Comparison of ENCODE assay signal across 27 cellular contexts in the genomic region with DNA sequence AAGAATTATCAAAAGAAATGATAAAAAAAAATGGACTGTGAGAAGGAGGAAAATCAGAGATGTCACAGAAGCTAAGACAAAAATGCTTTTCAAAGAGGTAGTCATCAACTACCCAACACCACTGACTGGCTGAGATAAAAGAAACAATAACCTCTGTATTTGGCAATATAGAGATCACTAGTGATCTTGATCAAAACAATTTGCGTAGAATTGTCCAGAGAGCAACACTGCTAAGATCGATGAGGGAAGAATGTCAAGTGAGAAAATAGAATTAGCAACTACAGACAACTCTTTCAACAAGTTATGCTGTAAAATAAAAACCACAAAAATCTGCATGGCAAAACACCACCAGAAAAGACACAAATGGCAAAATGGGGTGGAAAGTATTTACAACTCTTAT.
"Had no signal": no experiment of that assay in that cellular context is flagged by ENCODE, and none has a peak within 500 bp of the region (broad histone marks: within the 10 kb centered on the region; RNA-seq: fewer than 3 reads in every experiment).

No MANE protein-coding gene starts in this region.

- H3K4me3 ChIP-seq: pancreas, prostate gland, right lobe of liver, sigmoid colon, stomach, suprapubic skin, testis, tibial artery, transverse colon, upper lobe of right lung, uterus had no signal

- H3K9me3 ChIP-seq: neutrophil, pancreas, prostate gland, right lobe of liver, sigmoid colon, stomach, suprapubic skin, testis, tibial artery, transverse colon, upper lobe of right lung, uterus had no signal

- ATAC-seq: naive thymus-derived CD8-positive, alpha-beta T cell; natural killer cell treated with Interleukin-12 subunit alpha and Interleukin-12 subunit beta and Interleukin-15 and Interleukin-18, amount 100 ng/mL, for 72 hours; pancreas; right cardiac atrium; right lobe of liver; stimulated activated effector memory CD8-positive, alpha-beta T cell treated with anti-CD3 and anti-CD28 coated beads, Interleukin-12 subunit alpha, Interleukin-12 subunit beta, amount 100 ng/mL, for 72 hours; stimulated activated naive B cell treated with anti-CD40 and anti-IgM and Interleukin-4, amounts not matched to agents 10 μg/mL and 1 μg/mL and 100 μg/mL, for 72 hours; upper lobe of right lung had no signal

- DNase-seq: naive B cell; naive thymus-derived CD8-positive, alpha-beta T cell; nephron progenitor cell; nucleus accumbens; pancreas; right cardiac atrium; right lobe of liver; sigmoid colon; small intestine; stimulated activated CD4-positive, alpha-beta T cell treated with anti-CD3 and anti-CD28 coated beads, Interleukin-15, amount 100 ng/mL, for 24 hours; stimulated activated CD4-positive, alpha-beta T cell treated with anti-CD3 and anti-CD28 coated beads, Interleukin-2, amount 100 ng/mL, for 24 hours; stimulated activated CD4-positive, alpha-beta T cell treated with anti-CD3 and anti-CD28 coated beads, Interleukin-2, amount 100 ng/mL, for 48 hours; stimulated activated CD4-positive, alpha-beta T cell treated with anti-CD3 and anti-CD28 coated beads, Interleukin-4, amount 100 ng/mL, for 24 hours; stimulated activated naive B cell treated with anti-CD40 and anti-IgM and Interleukin-4, amounts not matched to agents 10 μg/mL and 1 μg/mL and 100 μg/mL, for 72 hours; stimulated activated naive CD4-positive, alpha-beta T cell treated with Interleukin-2 at 50 U/mL for 16 hours; stomach; substantia nigra; testis; tibial artery; transverse colon; upper lobe of right lung; uterus had no signal

- H3K27ac ChIP-seq: neutrophil, pancreas, prostate gland, right lobe of liver, sigmoid colon, stomach, suprapubic skin, testis, tibial artery, transverse colon, upper lobe of right lung, uterus had no signal

- FAIRE-seq: pancreas, small intestine had no signal

- H3K4me1 ChIP-seq: pancreas, prostate gland, right lobe of liver, sigmoid colon, stomach, suprapubic skin, testis, tibial artery, transverse colon, upper lobe of right lung, uterus had no signal
